ENCODE assay signal across 8 cellular contexts in the genomic region with DNA sequence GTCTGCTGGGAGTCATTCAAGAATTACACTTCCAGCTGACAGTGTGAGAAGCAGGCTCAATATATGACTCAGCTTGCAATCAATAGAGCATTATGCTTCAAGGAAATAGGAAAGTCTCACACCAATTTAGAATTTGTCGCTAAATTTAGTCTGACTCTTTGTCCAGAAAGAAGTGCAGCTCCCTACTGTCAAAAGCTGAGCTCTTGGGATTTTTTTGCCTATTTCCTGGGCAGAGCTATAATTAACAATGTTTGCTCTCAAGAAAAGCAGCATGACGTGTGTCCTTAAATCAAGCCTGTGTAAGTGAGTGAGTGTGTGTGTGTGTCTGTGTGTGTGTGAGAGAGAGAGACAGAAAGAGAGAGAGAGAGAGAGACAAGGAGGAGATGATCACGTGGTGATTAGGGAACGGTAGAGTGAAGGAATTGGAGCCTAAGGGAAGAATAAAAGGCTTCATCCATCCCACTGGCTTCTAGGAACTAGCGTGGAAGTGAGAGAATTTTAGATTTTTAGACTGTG. TPM values are rescaled to one million over a fixed set of nuclear protein-coding genes. Genes with fewer than 3 reads are reported as not detected.
DNase-seq lines count a peak whose midpoint lies in the region; ATAC-seq and TF ChIP-seq lines count a peak whose summit lies in the region.

No MANE protein-coding gene starts in this region.

- intact Hi-C loops in lower lobe of right lung (cut with DNase I), result no loop called here

- CTCF ChIA-PET in activated CD4-positive, alpha-beta memory T cell treated with anti-CD3 and anti-CD28 coated beads, Interleukin-2, amount 10 ng/mL, durations not matched to agents 7 days and 5 days (lab: Charles Lee), result interaction anchor here (1.1 to 1.5 kb wide), 2 partner anchors 212 to 309 kb away, joined by 3 to 6 read pairs; no protein-coding TSS in a partner anchor

- H3K4me1 Mint-ChIP-seq in brain, result peaks cover 46% of the 10 kb centered on the region
- H3K4me1 Mint-ChIP-seq in activated CD4-positive, alpha-beta memory T cell treated with anti-CD3 and anti-CD28 coated beads, Interleukin-2, amount 10 ng/mL, durations not matched to agents 7 days and 5 days, result peaks cover 7% of the 10 kb centered on the region

- H3K36me3 Mint-ChIP-seq in brain, result no peaks in the 10 kb centered on the region
- no peaks in the 10 kb centered on the region for H3K36me3 Mint-ChIP-seq in activated CD4-positive, alpha-beta memory T cell treated with anti-CD3 and anti-CD28 coated beads, Interleukin-2, amount 10 ng/mL, durations not matched to agents 7 days and 5 days (ENCODE audit: low read depth)

- H3K9me3 ChIP-seq in lower lobe of right lung, result no peaks in the 10 kb centered on the region

- TF ChIP-seq CTCF in brain (conservative IDR thresholded peaks at IDR 0.05) (no peak), lower lobe of right lung (IDR thresholded peaks at IDR 0.05) (no peak)

- peak; percentile 64 to 87 for ATAC-seq in lower lobe of right lung
- no peak for ATAC-seq in HG03196 (IDR thresholded peaks at IDR 0.05; ENCODE audit: unreplicated experiment)
- no peak for ATAC-seq in GM18909 (IDR thresholded peaks at IDR 0.05; ENCODE audit: poor library complexity, unreplicated experiment)
- ATAC-seq in GM19467 (IDR thresholded peaks at IDR 0.05; ENCODE audit: unreplicated experiment), result no peak

- no peaks in the 10 kb centered on the region for H3K36me3 ChIP-seq in lower lobe of right lung

- peak; percentile 46 for DNase-seq in DMS153 (lab: John Stamatoyannopoulos, UW)
- peak; percentile 72 to 98 (median 82) for DNase-seq in NCI-H1417 (lab: John Stamatoyannopoulos, UW)
- no peak for DNase-seq in lower lobe of right lung
- no peak for DNase-seq in activated CD4-positive, alpha-beta memory T cell treated with anti-CD3 and anti-CD28 coated beads, Interleukin-2, amount 10 ng/mL, durations not matched to agents 7 days and 5 days

- peak overlapping the region; percentile 34 to 64 (median 57) for H3K4me3 Mint-ChIP-seq in brain
- no peak overlapping the region for H3K4me3 Mint-ChIP-seq in activated CD4-positive, alpha-beta memory T cell treated with anti-CD3 and anti-CD28 coated beads, Interleukin-2, amount 10 ng/mL, durations not matched to agents 7 days and 5 days

- POLR2A ChIA-PET in activated CD4-positive, alpha-beta memory T cell treated with anti-CD3 and anti-CD28 coated beads, Interleukin-2, amount 10 ng/mL, durations not matched to agents 7 days and 5 days (lab: Charles Lee), result no interaction called here

- no peaks in the 10 kb centered on the region for H3K27me3 ChIP-seq in lower lobe of right lung (ENCODE audit: low read depth)

- peak overlapping the region; percentile 65 to 94 (median 90) for H3K27ac Mint-ChIP-seq in brain
- no peak overlapping the region for H3K27ac Mint-ChIP-seq in activated CD4-positive, alpha-beta memory T cell treated with anti-CD3 and anti-CD28 coated beads, Interleukin-2, amount 10 ng/mL, durations not matched to agents 7 days and 5 days

- H3K4me3 ChIP-seq in lower lobe of right lung, result no peak overlapping the region

- no peaks in the 10 kb centered on the region for H3K27me3 Mint-ChIP-seq in brain
- H3K27me3 Mint-ChIP-seq in activated CD4-positive, alpha-beta memory T cell treated with anti-CD3 and anti-CD28 coated beads, Interleukin-2, amount 10 ng/mL, durations not matched to agents 7 days and 5 days, result peaks cover 2% of the 10 kb centered on the region

- no peak overlapping the region for H3K27ac ChIP-seq in lower lobe of right lung

- peaks cover 13% of the 10 kb centered on the region for H3K4me1 ChIP-seq in lower lobe of right lung

- H3K9me3 Mint-ChIP-seq in brain, result peaks cover 0 to 3% (median 0%) of the 10 kb centered on the region in 5 experiments
- no peaks in the 10 kb centered on the region for H3K9me3 Mint-ChIP-seq in activated CD4-positive, alpha-beta memory T cell treated with anti-CD3 and anti-CD28 coated beads, Interleukin-2, amount 10 ng/mL, durations not matched to agents 7 days and 5 days

RNA-seq across cellular contexts. Expression of a gene that starts 16.4 kb away (rescaled TPM):
- polyA plus RNA-seq in brain (ENCODE audit: insufficient read depth, low read depth, low replicate concordance), result 12.8 TPM
- total RNA-seq in lower lobe of right lung, result 5.7 TPM
- under 1 TPM; 0.80 to 0.83 TPM for total RNA-seq in activated CD4-positive, alpha-beta memory T cell treated with anti-CD3 and anti-CD28 coated beads, Interleukin-2, amount 10 ng/mL, durations not matched to agents 7 days and 5 days

RNA-seq across cellular contexts. Expression of a gene that starts 50.4 kb away (rescaled TPM):
- 10.0 TPM for polyA plus RNA-seq in brain (ENCODE audit: insufficient read depth, low read depth, low replicate concordance)
- 41.3 TPM for total RNA-seq in lower lobe of right lung
- 10 to 100 TPM; 34.1 to 36.2 TPM for total RNA-seq in activated CD4-positive, alpha-beta memory T cell treated with anti-CD3 and anti-CD28 coated beads, Interleukin-2, amount 10 ng/mL, durations not matched to agents 7 days and 5 days

RNA-seq across cellular contexts. Expression of a gene that starts 59.5 kb away (rescaled TPM):
- polyA plus RNA-seq in brain (ENCODE audit: insufficient read depth, low read depth, low replicate concordance), result 12.9 TPM
- 63.0 TPM for total RNA-seq in lower lobe of right lung
- total RNA-seq in activated CD4-positive, alpha-beta memory T cell treated with anti-CD3 and anti-CD28 coated beads, Interleukin-2, amount 10 ng/mL, durations not matched to agents 7 days and 5 days, result 10 to 100 TPM; 50.8 to 51.3 TPM

Comparison
In these comparisons a context has a peak if more than half of its experiments do, and no peak if none do; other contexts are left out.
1. DNase-seq: peak in DMS153 (single experiment) and NCI-H1417 (3 of 3); none in lower lobe of right lung (single experiment) and activated CD4-positive, alpha-beta memory T cell treated with anti-CD3 and anti-CD28 coated beads, Interleukin-2, amount 10 ng/mL, durations not matched to agents 7 days and 5 days (single experiment).
2. ATAC-seq: peak in lower lobe of right lung (2 of 2); none in HG03196 (single experiment), GM18909 (single experiment) and GM19467 (single experiment).